21 cellular contexts compared by ENCODE assay signal in genomic region chr11:60776167-60776566, GRCh38. TPM values are rescaled to one million over a fixed set of nuclear protein-coding genes. Genes with fewer than 3 reads are reported as not detected.
"Had no signal": no experiment of that assay in that cellular context is flagged by ENCODE, and none has a peak within 500 bp of the region (broad histone marks: within the 10 kb centered on the region; RNA-seq: fewer than 3 reads in every experiment).

No MANE protein-coding gene starts in this region.

- H3K27ac ChIP-seq: ascending aorta, breast epithelium, gastroesophageal sphincter, thoracic aorta had no signal

- H3K9me3 ChIP-seq: ascending aorta, breast epithelium, gastroesophageal sphincter, right atrium auricular region, thoracic aorta, upper lobe of left lung had no signal

- H3K27me3 ChIP-seq: ascending aorta, gastroesophageal sphincter, right atrium auricular region, upper lobe of left lung had no signal

- H3K36me3 ChIP-seq: ascending aorta, breast epithelium, gastroesophageal sphincter, right atrium auricular region, thoracic aorta, upper lobe of left lung had no signal

- DNase-seq: activated CD4-positive, alpha-beta memory T cell treated with anti-CD3 and anti-CD28 coated beads, Interleukin-2, amount 10 ng/mL, durations not matched to agents 7 days and 5 days; activated CD8-positive, alpha-beta memory T cell treated with anti-CD3 and anti-CD28 coated beads, Interleukin-2, amount 10 ng/mL, durations not matched to agents 7 days and 5 days; activated naive CD4-positive, alpha-beta T cell treated with anti-CD3 and anti-CD28 coated beads, Interleukin-2, amount 10 ng/mL, durations not matched to agents 7 days and 5 days; activated naive CD8-positive, alpha-beta T cell treated with anti-CD3 and anti-CD28 coated beads, Interleukin-2, amount 50 U/mL, for 24 hours; cortex of kidney; effector CD4-positive, alpha-beta T cell; left cardiac atrium; small intestine; stimulated activated CD4-positive, alpha-beta T cell treated with anti-CD3 and anti-CD28 coated beads, Interleukin-4, amount 100 ng/mL, for 1 hour; upper lobe of left lung had no signal

- H3K4me3 ChIP-seq: ascending aorta, breast epithelium, gastroesophageal sphincter, upper lobe of left lung had no signal

- H3K4me1 ChIP-seq: breast epithelium had no signal

RNA-seq across cellular contexts. Expression of gene MS4A10, which starts 9.0 kb away (rescaled TPM):
- total RNA-seq: activated B cell treated with CpG ODN at 0.5 μM for 24 hours; activated CD4-positive, alpha-beta memory T cell treated with anti-CD3 and anti-CD28 coated beads, Interleukin-2, amount 10 ng/mL, durations not matched to agents 7 days and 5 days; activated CD8-positive, alpha-beta memory T cell treated with anti-CD3 and anti-CD28 coated beads, Interleukin-2, amount 10 ng/mL, durations not matched to agents 7 days and 5 days; activated T-helper 17 cell treated with anti-CD3 and anti-CD28 coated beads, Interleukin-2, amount 50 U/mL, for 72 hours; ascending aorta; breast epithelium; esophagus mucosa; gastroesophageal sphincter; left cardiac atrium; lower leg skin; mesenteric fat pad; naive thymus-derived CD8-positive, alpha-beta T cell; right atrium auricular region; thoracic aorta; upper lobe of left lung had no signal
- polyA plus RNA-seq: naive thymus-derived CD8-positive, alpha-beta T cell had no signal

RNA-seq across cellular contexts. Expression of gene MS4A15, which starts 19.5 kb away (rescaled TPM):
- total RNA-seq: activated B cell treated with CpG ODN at 0.5 μM for 24 hours; activated CD4-positive, alpha-beta memory T cell treated with anti-CD3 and anti-CD28 coated beads, Interleukin-2, amount 10 ng/mL, durations not matched to agents 7 days and 5 days; activated CD8-positive, alpha-beta memory T cell treated with anti-CD3 and anti-CD28 coated beads, Interleukin-2, amount 10 ng/mL, durations not matched to agents 7 days and 5 days; activated T-helper 17 cell treated with anti-CD3 and anti-CD28 coated beads, Interleukin-2, amount 50 U/mL, for 72 hours; ascending aorta; breast epithelium; esophagus mucosa; gastroesophageal sphincter; left cardiac atrium; lower leg skin; mesenteric fat pad; naive thymus-derived CD8-positive, alpha-beta T cell; right atrium auricular region; thoracic aorta had no signal
- polyA plus RNA-seq: naive thymus-derived CD8-positive, alpha-beta T cell had no signal

RNA-seq across cellular contexts. Expression of gene MS4A18, which starts 51.6 kb away (rescaled TPM):
- total RNA-seq: activated B cell treated with CpG ODN at 0.5 μM for 24 hours; activated CD4-positive, alpha-beta memory T cell treated with anti-CD3 and anti-CD28 coated beads, Interleukin-2, amount 10 ng/mL, durations not matched to agents 7 days and 5 days; activated CD8-positive, alpha-beta memory T cell treated with anti-CD3 and anti-CD28 coated beads, Interleukin-2, amount 10 ng/mL, durations not matched to agents 7 days and 5 days; activated T-helper 17 cell treated with anti-CD3 and anti-CD28 coated beads, Interleukin-2, amount 50 U/mL, for 72 hours; ascending aorta; breast epithelium; esophagus mucosa; gastroesophageal sphincter; left cardiac atrium; lower leg skin; mesenteric fat pad; naive thymus-derived CD8-positive, alpha-beta T cell; right atrium auricular region; thoracic aorta; upper lobe of left lung had no signal
- polyA plus RNA-seq: naive thymus-derived CD8-positive, alpha-beta T cell had no signal
